In genomic region chr13:80454245-80454644, GRCh38 we compare ENCODE assay signal across 10 cellular contexts.
DNase-seq lines count a peak whose midpoint lies in the region; ATAC-seq lines count a peak whose summit lies in the region.
"Had no signal": no experiment of that assay in that cellular context is flagged by ENCODE, and none has a peak within 500 bp of the region (broad histone marks: within the 10 kb centered on the region; RNA-seq: fewer than 3 reads in every experiment).

No MANE protein-coding gene starts in this region.

- H3K4me1 ChIP-seq in BLaER1 treated with 17β-estradiol and CSF1 and Interleukin-3, amounts not matched to agents 10 nM and 100 nM: peaks cover 46 to 70% (median 57%) of the 10 kb centered on the region in 10 experiments
- H3K4me1 ChIP-seq: pancreas had no signal

- peak overlapping the region in 8 of 11 experiments; percentile 60 to 78 (median 70); a peak in 17 of 22 replicates for H3K9ac ChIP-seq in BLaER1 treated with 17β-estradiol and CSF1 and Interleukin-3, amounts not matched to agents 10 nM and 100 nM

- no peaks in the 10 kb centered on the region for H4K20me1 ChIP-seq in BLaER1 treated with 17β-estradiol and CSF1 and Interleukin-3, amounts not matched to agents 10 nM and 100 nM

- H3K36me3 ChIP-seq in BLaER1 treated with 17β-estradiol and CSF1 and Interleukin-3, amounts not matched to agents 10 nM and 100 nM: peaks cover 0 to 15% (median 0%) of the 10 kb centered on the region in 11 experiments; a peak in 4 of 22 replicates
- H3K36me3 ChIP-seq: pancreas had no signal

- H3K4me2 ChIP-seq in BLaER1 treated with 17β-estradiol and CSF1 and Interleukin-3, amounts not matched to agents 10 nM and 100 nM: peak overlapping the region in 9 of 11 experiments; percentile 0 to 73 (median 55); a peak in 15 of 22 replicates

- peak; percentile 78 for DNase-seq in amniotic epithelial cell (ENCODE audit: low read depth)
- DNase-seq in stimulated activated CD8-positive, alpha-beta memory T cell treated with anti-CD3 and anti-CD28 coated beads, Interleukin-4, amount 100 ng/mL, for 48 hours: no peak
- DNase-seq in NCI-H748 (lab: John Stamatoyannopoulos, UW; ENCODE audit: unreplicated experiment): no peak
- no peak for DNase-seq in T-helper 9 cell
- DNase-seq in NK-92 treated with Interleukin-12 subunit alpha and Interleukin-12 subunit beta, amount 100 ng/mL, for 24 hours (lab: John Stamatoyannopoulos, UW): no peak
- DNase-seq: pancreas had no signal

- peak overlapping the region in 1 of 10 experiments; percentile 16; a peak in 1 of 20 replicates for H3K4me3 ChIP-seq in BLaER1 treated with 17β-estradiol and CSF1 and Interleukin-3, amounts not matched to agents 10 nM and 100 nM
- H3K4me3 ChIP-seq: pancreas had no signal

- peaks cover 41 to 85% (median 80%) of the 10 kb centered on the region in 11 experiments for H3K9me3 ChIP-seq in BLaER1 treated with 17β-estradiol and CSF1 and Interleukin-3, amounts not matched to agents 10 nM and 100 nM (replicated peaks in 1 of 11)
- H3K9me3 ChIP-seq: pancreas had no signal

- ATAC-seq in GM21381 (IDR thresholded peaks at IDR 0.05; ENCODE audit: unreplicated experiment) (peak; percentile 83), HG03457 (IDR thresholded peaks at IDR 0.05; ENCODE audit: unreplicated experiment) (peak; percentile 67)

- peaks cover 0 to 74% (median 0%) of the 10 kb centered on the region in 11 experiments; a peak in 5 of 22 replicates for H3K27me3 ChIP-seq in BLaER1 treated with 17β-estradiol and CSF1 and Interleukin-3, amounts not matched to agents 10 nM and 100 nM
- H3K27me3 ChIP-seq: pancreas had no signal

- H3K27ac ChIP-seq in BLaER1 treated with 17β-estradiol and CSF1 and Interleukin-3, amounts not matched to agents 10 nM and 100 nM: peak overlapping the region; percentile 37 to 96 (median 91); a peak in 21 of 22 replicates
- H3K27ac ChIP-seq: epithelial cell of prostate, pancreas had no signal
